ENCODE assay signal across 9 cellular contexts in the genomic region with DNA sequence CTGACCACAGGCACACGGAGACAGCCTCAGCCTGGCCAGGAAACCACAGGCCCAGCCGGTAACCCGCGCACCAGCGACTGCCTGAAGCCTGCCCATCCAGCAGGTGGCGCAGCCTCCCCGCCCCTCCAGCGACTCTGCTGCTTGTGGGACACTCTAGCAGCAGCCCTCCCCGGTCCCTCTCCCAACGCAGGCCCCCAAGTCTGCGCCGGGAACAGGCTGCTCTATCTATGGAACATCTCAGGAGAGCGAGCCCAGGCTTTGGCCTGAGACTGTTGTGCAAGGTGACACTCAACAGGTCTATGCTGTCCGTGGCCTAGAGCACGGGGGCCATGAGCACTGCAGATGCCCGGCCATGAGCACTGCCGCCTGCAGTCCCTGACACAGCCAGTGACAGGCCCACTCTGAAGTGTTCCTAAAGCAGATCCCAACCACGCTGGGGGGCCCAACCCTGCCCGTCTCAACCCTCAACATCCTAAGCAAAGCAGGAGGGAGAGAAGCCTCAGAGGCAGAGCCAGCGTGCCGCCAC. TPM values are rescaled to one million over a fixed set of nuclear protein-coding genes. Genes with fewer than 3 reads are reported as not detected.
DNase-seq lines count a peak whose midpoint lies in the region; ATAC-seq and TF ChIP-seq lines count a peak whose summit lies in the region.
"Had no signal": no experiment of that assay in that cellular context is flagged by ENCODE, and none has a peak within 500 bp of the region (broad histone marks: within the 10 kb centered on the region; RNA-seq: fewer than 3 reads in every experiment).

No MANE protein-coding gene starts in this region.

- H3K36me3 Mint-ChIP-seq in glutamatergic neuron (ENCODE audit: unreplicated experiment) = no peaks in the 10 kb centered on the region
- peaks cover 8% of the 10 kb centered on the region for H3K36me3 Mint-ChIP-seq in type B pancreatic cell

- CTCF ChIA-PET in AG04449 (lab: Yijun Ruan, JAX) = no interaction called here

- no peak overlapping the region for H3K4me2 ChIP-seq in Karpas-422 (ENCODE audit: low read depth, low read length, poor library complexity, severe bottlenecking)

- TF ChIP-seq CTCF in AG04449 (IDR thresholded peaks at IDR 0.05; ENCODE audit: insufficient read depth, low read length, missing control alignments) (peak; percentile 55), GM13977 (IDR thresholded peaks at IDR 0.05; ENCODE audit: extremely low read depth, insufficient read depth, missing control alignments) (peak; percentile 67), WI38 (IDR thresholded peaks at IDR 0.05; ENCODE audit: low read depth, low read length) (peak; percentile 21; the same call in 1 of the 2 replicates), glutamatergic neuron (IDR thresholded peaks at IDR 0.05; ENCODE audit: partially characterized antibody, unreplicated experiment) (peak; percentile 51), type B pancreatic cell (conservative IDR thresholded peaks at IDR 0.05) (peak; percentile 57)

- H3K27me3 Mint-ChIP-seq in glutamatergic neuron (ENCODE audit: unreplicated experiment) (peaks cover 8% of the 10 kb centered on the region), type B pancreatic cell (no peaks in the 10 kb centered on the region)

- POLR2A ChIA-PET in AG04449 (lab: Yijun Ruan, JAX) = no interaction called here

- H3K4me3 ChIP-seq in AG04449 (ENCODE audit: low read depth, low read length) (no peak overlapping the region), WI38 (ENCODE audit: low read depth, low read length) (no peak overlapping the region), Karpas-422 (ENCODE audit: low read length) (no peak overlapping the region)
- H3K4me3 ChIP-seq: HAP-1 had no signal

- H4K20me1 ChIP-seq in Karpas-422 (ENCODE audit: insufficient read depth, low read depth, low read length) = peaks cover 24% of the 10 kb centered on the region

- H3K9me3 ChIP-seq in Karpas-422 (ENCODE audit: low read length) = no peaks in the 10 kb centered on the region
- H3K9me3 ChIP-seq: HAP-1 had no signal

- no peaks in the 10 kb centered on the region for H3K9me2 ChIP-seq in Karpas-422 (replicated peaks; ENCODE audit: insufficient read depth, low read length)

- peaks cover 20% of the 10 kb centered on the region for H3K79me2 ChIP-seq in Karpas-422 (ENCODE audit: low read length)

- no peak for ATAC-seq in GM18909 (IDR thresholded peaks at IDR 0.05; ENCODE audit: poor library complexity, unreplicated experiment)

- H3K9me3 Mint-ChIP-seq in glutamatergic neuron (ENCODE audit: unreplicated experiment) (peaks cover 6% of the 10 kb centered on the region), type B pancreatic cell (no peaks in the 10 kb centered on the region)

- H3K4me3 Mint-ChIP-seq in glutamatergic neuron (ENCODE audit: unreplicated experiment) (no peak overlapping the region), type B pancreatic cell (no peak overlapping the region)

- no peak overlapping the region for H3K27ac ChIP-seq in Karpas-422 (ENCODE audit: low read length)

- DNase-seq in AG04449 (ENCODE audit: low read depth, low spot score) (no peak), GM13977 (ENCODE audit: low spot score) (peak; percentile 63), glutamatergic neuron (no peak), type B pancreatic cell (ENCODE audit: extremely low spot score, unreplicated experiment) (no peak), Karpas-422 (no peak), mesenteric fat pad (ENCODE audit: low spot score) (no peak)

- H3K9ac ChIP-seq in Karpas-422 (ENCODE audit: low read length) = no peak overlapping the region

- H3K4me1 Mint-ChIP-seq in glutamatergic neuron (ENCODE audit: low read depth, unreplicated experiment) = peaks cover 3% of the 10 kb centered on the region
- no peaks in the 10 kb centered on the region for H3K4me1 Mint-ChIP-seq in type B pancreatic cell (ENCODE audit: unreplicated experiment)

- in situ Hi-C loops in GM13977 (cut with MboI; ENCODE audit: low pct_unique_long_range_greater_than_20kb, low sequenced_read_pairs, unreplicated experiment) = no loop called here

- H3K4me1 ChIP-seq in Karpas-422 (ENCODE audit: low read length) = no peaks in the 10 kb centered on the region
- H3K4me1 ChIP-seq: HAP-1 had no signal

- H3K27me3 ChIP-seq in Karpas-422 (ENCODE audit: low read length) = no peaks in the 10 kb centered on the region

- peaks cover 16% of the 10 kb centered on the region for H3K36me3 ChIP-seq in Karpas-422 (ENCODE audit: insufficient read depth, low read length)

- H3K27ac Mint-ChIP-seq in glutamatergic neuron (ENCODE audit: unreplicated experiment) = no peak overlapping the region
- no peak overlapping the region for H3K27ac Mint-ChIP-seq in type B pancreatic cell

- no peak overlapping the region for H2AFZ ChIP-seq in Karpas-422 (ENCODE audit: low read length)

RNA-seq across cellular contexts. Expression of gene WDR4, which starts 28.4 kb away (rescaled TPM):
- total RNA-seq in glutamatergic neuron (ENCODE audit: unreplicated experiment) (15.7 TPM), type B pancreatic cell (ENCODE audit: low replicate concordance) (19.1 and 25.6 TPM in 2 replicates), mesenteric fat pad (18.6 TPM)
- 15.3 and 24.9 TPM in 2 replicates for total RNA-seq in Karpas-422 (2014; rRNA removed; shearing (Covaris generic); ENCODE audit: low replicate concordance)

RNA-seq across cellular contexts. Expression of gene NDUFV3, which starts 42.2 kb away (rescaled TPM):
- total RNA-seq in glutamatergic neuron (ENCODE audit: unreplicated experiment) = 33.9 TPM
- total RNA-seq in type B pancreatic cell (ENCODE audit: low replicate concordance) = 38.6 and 43.3 TPM in 2 replicates
- 10.7 and 21.0 TPM in 2 replicates for total RNA-seq in Karpas-422 (2014; rRNA removed; shearing (Covaris generic); ENCODE audit: low replicate concordance)
- total RNA-seq in mesenteric fat pad = 40.8 TPM
